ENCODE assay signal across 18 cellular contexts in genomic region chr16:68282064-68282452, GRCh38. TPM values are rescaled to one million over a fixed set of nuclear protein-coding genes. Genes with fewer than 3 reads are reported as not detected.
DNase-seq lines count a peak whose midpoint lies in the region; ATAC-seq, FAIRE-seq and TF ChIP-seq lines count a peak whose summit lies in the region.
"Had no signal": no experiment of that assay in that cellular context is flagged by ENCODE, and none has a peak within 500 bp of the region (broad histone marks: within the 10 kb centered on the region; RNA-seq: fewer than 3 reads in every experiment).

No MANE protein-coding gene starts in this region.

- FAIRE-seq in GM12892 (lab: Jason Lieb, UNC), result no peak
- FAIRE-seq: D721Med, keratinocyte had no signal

- peak overlapping the region; percentile 0 to 44 for H3K4me3 Mint-ChIP-seq in activated T-cell treated with anti-CD3 and anti-CD28 coated beads, Interleukin-2, amount 50 U/mL, for 72 hours
- peak overlapping the region in 1 of 4 donors; percentile 36 for H3K4me3 Mint-ChIP-seq in IgD-negative memory B cell
- no peak overlapping the region for H3K4me3 Mint-ChIP-seq in activated naive CD8-positive, alpha-beta T cell treated with anti-CD3 and anti-CD28 coated beads, Interleukin-2, amount 50 U/mL, for 24 hours
- no peak overlapping the region for H3K4me3 Mint-ChIP-seq in stimulated activated memory B cell treated with anti-CD40 and anti-IgM and Interleukin-4, amounts not matched to agents 10 μg/mL and 1 μg/mL and 100 μg/mL, for 72 hours
- H3K4me3 Mint-ChIP-seq: mesothelial cell of epicardium had no signal

- no peak for ATAC-seq in activated T-cell treated with anti-CD3 and anti-CD28 coated beads, Interleukin-2, amount 50 U/mL, for 72 hours (replicated peaks in 1 of 2)
- ATAC-seq in activated naive CD8-positive, alpha-beta T cell treated with anti-CD3 and anti-CD28 coated beads, Interleukin-2, amount 50 U/mL, for 24 hours, result no peak
- no peak for ATAC-seq in stimulated activated memory B cell treated with anti-CD40 and anti-IgM and Interleukin-4, amounts not matched to agents 10 μg/mL and 1 μg/mL and 100 μg/mL, for 72 hours
- ATAC-seq in GM18511 (IDR thresholded peaks at IDR 0.05; ENCODE audit: unreplicated experiment), result no peak
- ATAC-seq: esophagus mucosa had no signal

- H3K9me3 Mint-ChIP-seq in activated T-cell treated with anti-CD3 and anti-CD28 coated beads, Interleukin-2, amount 50 U/mL, for 72 hours, result no peaks in the 10 kb centered on the region
- H3K9me3 Mint-ChIP-seq in IgD-negative memory B cell, result no peaks in the 10 kb centered on the region
- no peaks in the 10 kb centered on the region for H3K9me3 Mint-ChIP-seq in activated naive CD8-positive, alpha-beta T cell treated with anti-CD3 and anti-CD28 coated beads, Interleukin-2, amount 50 U/mL, for 24 hours
- H3K9me3 Mint-ChIP-seq in stimulated activated memory B cell treated with anti-CD40 and anti-IgM and Interleukin-4, amounts not matched to agents 10 μg/mL and 1 μg/mL and 100 μg/mL, for 72 hours, result no peaks in the 10 kb centered on the region
- H3K9me3 Mint-ChIP-seq: mesothelial cell of epicardium had no signal

- H3K27ac Mint-ChIP-seq in activated T-cell treated with anti-CD3 and anti-CD28 coated beads, Interleukin-2, amount 50 U/mL, for 72 hours, result peak overlapping the region; percentile 79
- peak overlapping the region; percentile 44 to 94 (median 89) for H3K27ac Mint-ChIP-seq in IgD-negative memory B cell
- peak overlapping the region; percentile 90 for H3K27ac Mint-ChIP-seq in activated naive CD8-positive, alpha-beta T cell treated with anti-CD3 and anti-CD28 coated beads, Interleukin-2, amount 50 U/mL, for 24 hours
- H3K27ac Mint-ChIP-seq in stimulated activated memory B cell treated with anti-CD40 and anti-IgM and Interleukin-4, amounts not matched to agents 10 μg/mL and 1 μg/mL and 100 μg/mL, for 72 hours, result peak overlapping the region; percentile 75
- H3K27ac Mint-ChIP-seq: mesothelial cell of epicardium had no signal

- no peak for TF ChIP-seq POLR2A in GM12892 (IDR thresholded peaks at IDR 0.05; ENCODE audit: low read depth, low read length)

- H3K36me3 Mint-ChIP-seq in activated T-cell treated with anti-CD3 and anti-CD28 coated beads, Interleukin-2, amount 50 U/mL, for 72 hours (ENCODE audit: insufficient read depth in 2 of 2), result peaks cover 10 to 30% of the 10 kb centered on the region in 2 donors
- peaks cover 13% of the 10 kb centered on the region for H3K36me3 Mint-ChIP-seq in IgD-negative memory B cell
- peaks cover 54% of the 10 kb centered on the region for H3K36me3 Mint-ChIP-seq in activated naive CD8-positive, alpha-beta T cell treated with anti-CD3 and anti-CD28 coated beads, Interleukin-2, amount 50 U/mL, for 24 hours (ENCODE audit: low read depth)
- H3K36me3 Mint-ChIP-seq in stimulated activated memory B cell treated with anti-CD40 and anti-IgM and Interleukin-4, amounts not matched to agents 10 μg/mL and 1 μg/mL and 100 μg/mL, for 72 hours, result peaks cover 39% of the 10 kb centered on the region

- peaks cover 77% of the 10 kb centered on the region for H3K4me1 Mint-ChIP-seq in activated T-cell treated with anti-CD3 and anti-CD28 coated beads, Interleukin-2, amount 50 U/mL, for 72 hours (ENCODE audit: low read depth)
- H3K4me1 Mint-ChIP-seq in IgD-negative memory B cell, result peaks cover 46 to 61% (median 59%) of the 10 kb centered on the region in 3 donors
- H3K4me1 Mint-ChIP-seq in activated naive CD8-positive, alpha-beta T cell treated with anti-CD3 and anti-CD28 coated beads, Interleukin-2, amount 50 U/mL, for 24 hours, result peaks cover 76% of the 10 kb centered on the region
- peaks cover 64% of the 10 kb centered on the region for H3K4me1 Mint-ChIP-seq in stimulated activated memory B cell treated with anti-CD40 and anti-IgM and Interleukin-4, amounts not matched to agents 10 μg/mL and 1 μg/mL and 100 μg/mL, for 72 hours

- no peak for DNase-seq in activated T-cell treated with anti-CD3 and anti-CD28 coated beads, Interleukin-2, amount 50 U/mL, for 72 hours
- DNase-seq in activated T-cell treated with anti-CD3 and anti-CD28 coated beads, Interleukin-2, amount 50 U/mL, for 1 hour, result no peak
- DNase-seq in activated naive CD8-positive, alpha-beta T cell treated with anti-CD3 and anti-CD28 coated beads, Interleukin-2, amount 50 U/mL, for 24 hours, result no peak
- DNase-seq in GM12892 (ENCODE audit: insufficient read length), result no peak
- DNase-seq in stimulated activated CD4-positive, alpha-beta T cell treated with anti-CD3 and anti-CD28 coated beads, Interleukin-4, amount 100 ng/mL, for 1 hour, result no peak
- DNase-seq: cortex of kidney, NCI-H1694 treated with DMSO at 0.1 percent for 48 hours, NCI-H446, SJCRH30, spleen had no signal

- H3K27me3 Mint-ChIP-seq in activated T-cell treated with anti-CD3 and anti-CD28 coated beads, Interleukin-2, amount 50 U/mL, for 72 hours (ENCODE audit: low read depth), result no peaks in the 10 kb centered on the region
- no peaks in the 10 kb centered on the region for H3K27me3 Mint-ChIP-seq in IgD-negative memory B cell
- no peaks in the 10 kb centered on the region for H3K27me3 Mint-ChIP-seq in activated naive CD8-positive, alpha-beta T cell treated with anti-CD3 and anti-CD28 coated beads, Interleukin-2, amount 50 U/mL, for 24 hours
- H3K27me3 Mint-ChIP-seq in stimulated activated memory B cell treated with anti-CD40 and anti-IgM and Interleukin-4, amounts not matched to agents 10 μg/mL and 1 μg/mL and 100 μg/mL, for 72 hours, result no peaks in the 10 kb centered on the region

RNA-seq across cellular contexts. Expression of gene SLC7A6, which starts 17.7 kb away (rescaled TPM):
- 100 to 1,000 TPM in 1 of 2 donors, 10 to 100 TPM in 1; 99.8 to 131 TPM for total RNA-seq in activated T-cell treated with anti-CD3 and anti-CD28 coated beads, Interleukin-2, amount 50 U/mL, for 72 hours
- 13.8 TPM for polyA plus RNA-seq in IgD-negative memory B cell
- 32.2 TPM for polyA plus RNA-seq in GM12892 (2012; ENCODE audit: missing spikeins)

RNA-seq across cellular contexts. Expression of gene SLC7A6OS, which starts 28.7 kb away (rescaled TPM):
- total RNA-seq in activated T-cell treated with anti-CD3 and anti-CD28 coated beads, Interleukin-2, amount 50 U/mL, for 72 hours, result 10 to 100 TPM; 21.9 to 25.8 TPM
- 28.2 TPM for polyA plus RNA-seq in IgD-negative memory B cell
- 14.9 TPM for polyA plus RNA-seq in GM12892 (2012; ENCODE audit: missing spikeins)

RNA-seq across cellular contexts. Expression of gene PRMT7, which starts 28.8 kb away (rescaled TPM):
- total RNA-seq in activated T-cell treated with anti-CD3 and anti-CD28 coated beads, Interleukin-2, amount 50 U/mL, for 72 hours, result 10 to 100 TPM; 71.2 to 75.9 TPM
- polyA plus RNA-seq in IgD-negative memory B cell, result 22.8 TPM
- 39.4 TPM for polyA plus RNA-seq in GM12892 (2012; ENCODE audit: missing spikeins)

RNA-seq across cellular contexts. Expression of gene PLA2G15, which starts 36.9 kb away (rescaled TPM):
- 1 to 10 TPM; 6.1 to 7.6 TPM for total RNA-seq in activated T-cell treated with anti-CD3 and anti-CD28 coated beads, Interleukin-2, amount 50 U/mL, for 72 hours
- 8.2 TPM for polyA plus RNA-seq in IgD-negative memory B cell
- 3.5 TPM for polyA plus RNA-seq in GM12892 (2012; ENCODE audit: missing spikeins)

RNA-seq across cellular contexts. Expression of gene ESRP2, which starts 46.1 kb away (rescaled TPM):
- under 1 TPM; 0.31 to 0.63 TPM for total RNA-seq in activated T-cell treated with anti-CD3 and anti-CD28 coated beads, Interleukin-2, amount 50 U/mL, for 72 hours
- polyA plus RNA-seq in IgD-negative memory B cell, result 0.48 TPM
- 0.30 TPM for polyA plus RNA-seq in GM12892 (2012; ENCODE audit: missing spikeins)
- total RNA-seq: ascending aorta had no signal

Comparison
In these comparisons a context has a peak if more than half of its experiments do, and no peak if none do; other contexts are left out.
1. H3K4me3 Mint-ChIP-seq: peak in activated T-cell treated with anti-CD3 and anti-CD28 coated beads, Interleukin-2, amount 50 U/mL, for 72 hours (2 of 2); none in activated naive CD8-positive, alpha-beta T cell treated with anti-CD3 and anti-CD28 coated beads, Interleukin-2, amount 50 U/mL, for 24 hours (single experiment) and stimulated activated memory B cell treated with anti-CD40 and anti-IgM and Interleukin-4, amounts not matched to agents 10 μg/mL and 1 μg/mL and 100 μg/mL, for 72 hours (single experiment).
2. Peak in every context shown above with its lines, with median percentiles within 50 percentile points of each other: H3K27ac Mint-ChIP-seq.